9 cellular contexts compared by ENCODE assay signal in genomic region chr5:64769856-64770255, GRCh38. TPM values are rescaled to one million over a fixed set of nuclear protein-coding genes. Genes with fewer than 3 reads are reported as not detected.
A peak's percentile ranks its signal among the peaks of the same experiment; 100 is the strongest.
DNase-seq lines count a peak whose midpoint lies in the region; ATAC-seq and TF ChIP-seq lines count a peak whose summit lies in the region.
"Had no signal": no experiment of that assay in that cellular context is flagged by ENCODE, and none has a peak within 500 bp of the region (broad histone marks: within the 10 kb centered on the region; RNA-seq: fewer than 3 reads in every experiment).

No MANE protein-coding gene starts in this region.

- POLR2A ChIA-PET in HCT116 (lab: Charles Lee): no interaction called here
- POLR2A ChIA-PET in WTC11 (lab: Charles Lee): no interaction called here

- H3K9ac ChIP-seq in HCT116 (ENCODE audit: low read length): peak overlapping the region; percentile 87

- no peaks in the 10 kb centered on the region for H3K9me2 ChIP-seq in HCT116 (ENCODE audit: insufficient read depth)

- peaks cover 69% of the 10 kb centered on the region for H3K79me2 ChIP-seq in HCT116 (ENCODE audit: insufficient read depth, low read length)

- DNase-seq in HCT116 (ENCODE audit: low read depth, low spot score) (no peak), WTC11 (ENCODE audit: low spot score) (no peak), GM20000 (ENCODE audit: low spot score) (no peak), cortex of kidney (lab: John Stamatoyannopoulos, UW) (no peak), NCI-H1417 (lab: John Stamatoyannopoulos, UW) (no peak), ecto neural progenitor cell (ENCODE audit: low spot score) (no peak)
- DNase-seq: NCI-H1930 had no signal

- no TSS peak for BruUV-seq in HCT116 (replicated peaks; lab: Mats Ljungman, UMichigan)

- no peak overlapping the region for H3K27ac ChIP-seq in HCT116 (ENCODE audit: low read depth, low read length)
- no peak overlapping the region for H3K27ac ChIP-seq in gastroesophageal sphincter
- no peak overlapping the region for H3K27ac ChIP-seq in skin epidermis

- H3K36me3 ChIP-seq in HCT116 (ENCODE audit: control insufficient read depth in 1 of 2, insufficient read depth in 2 of 2, low read length in 2 of 2) (no peaks in the 10 kb centered on the region; a peak in 1 of 4 replicates), gastroesophageal sphincter (peaks cover 0 to 2% of the 10 kb centered on the region in 2 donors)

- H3K36me3 Mint-ChIP-seq in WTC11: peaks cover 8% of the 10 kb centered on the region

- RAD21 ChIA-PET in HCT116 (lab: Charles Lee; ENCODE audit: low non-redundant PET in 1 of 2, low total read pairs in 2 of 2, uncharacterized antibody in 2 of 2, unreplicated experiment in 2 of 2): no interaction called here

- intact Hi-C loops in HCT116 (cut with micrococcal nuclease): no loop called here

- peaks cover 19 to 27% of the 10 kb centered on the region in 2 experiments; a peak in 3 of 4 replicates for H3K4me1 ChIP-seq in HCT116 (ENCODE audit: control insufficient read depth in 1 of 2, insufficient read depth in 2 of 2, low read length in 2 of 2)
- H3K4me1 ChIP-seq in gastroesophageal sphincter: peaks cover 21 to 59% (median 21%) of the 10 kb centered on the region in 3 donors

- H3K4me3 ChIP-seq in HCT116 (replicated peaks in 1 of 2; ENCODE audit: low read depth in 1 of 2, low read length in 2 of 2) (peak overlapping the region; percentile 88 to 98), gastroesophageal sphincter (peak overlapping the region; percentile 59 to 78), skin epidermis (peak overlapping the region in 6 of 7 experiments; percentile 59 to 98 (median 86))

- TF ChIP-seq RAD21 in HCT116 (IDR thresholded peaks at IDR 0.05; ENCODE audit: low read depth): no peak

- no peak for TF ChIP-seq CTCF in HCT116 (IDR thresholded peaks at IDR 0.05 in 2 of 3, conservative IDR thresholded peaks at IDR 0.05 in 1 of 3; ENCODE audit: borderline replicate concordance in 1 of 3, insufficient read depth in 1 of 3, low read depth in 2 of 3, low read length in 2 of 3)
- no peak for TF ChIP-seq CTCF in WTC11 (IDR thresholded peaks at IDR 0.05)
- TF ChIP-seq CTCF in gastroesophageal sphincter (IDR thresholded peaks at IDR 0.05): no peak
- TF ChIP-seq CTCF in GM20000 (IDR thresholded peaks at IDR 0.05; ENCODE audit: extremely low read depth, missing control alignments): no peak

- H4K20me1 ChIP-seq in HCT116 (ENCODE audit: insufficient read depth): no peaks in the 10 kb centered on the region

- no peak overlapping the region for H2AFZ ChIP-seq in HCT116 (ENCODE audit: low read depth, low read length, poor library complexity, severe bottlenecking)

- H3K4me1 Mint-ChIP-seq in WTC11: peaks cover 24% of the 10 kb centered on the region

- CTCF ChIA-PET in HCT116 (lab: Charles Lee): no interaction called here
- CTCF ChIA-PET in WTC11 (lab: Charles Lee): interaction anchor here (0.8 kb wide), 1 partner anchor 87 kb away, joined by 4 read pairs; no protein-coding TSS in a partner anchor

- H3K9me3 Mint-ChIP-seq in WTC11: no peaks in the 10 kb centered on the region

- peak overlapping the region; percentile 100 for H3K4me3 Mint-ChIP-seq in WTC11

- H3K4me2 ChIP-seq in HCT116 (ENCODE audit: low read length): peak overlapping the region; percentile 82

- TF ChIP-seq EP300 in gastroesophageal sphincter (IDR thresholded peaks at IDR 0.05): no peak

- no peak for ATAC-seq in HCT116
- no peak for ATAC-seq in WTC11
- ATAC-seq in gastroesophageal sphincter: no peak

- TF ChIP-seq POLR2A in HCT116 (IDR thresholded peaks at IDR 0.05; ENCODE audit: borderline replicate concordance, extremely low read depth, insufficient read depth, insufficient read length): no peak
- no peak for TF ChIP-seq POLR2A in gastroesophageal sphincter (IDR thresholded peaks at IDR 0.05)

- H3K27me3 ChIP-seq in HCT116 (ENCODE audit: insufficient read depth, low read length): no peaks in the 10 kb centered on the region
- H3K27me3 ChIP-seq in gastroesophageal sphincter: no peaks in the 10 kb centered on the region

- H3K27ac Mint-ChIP-seq in WTC11: no peak overlapping the region; the same call in 1 of the 2 replicates

- no peaks in the 10 kb centered on the region for H3K9me3 ChIP-seq in HCT116 (ENCODE audit: control insufficient read depth in 1 of 2, insufficient read depth in 1 of 2, low read depth in 1 of 2, low read length in 2 of 2)
- no peaks in the 10 kb centered on the region for H3K9me3 ChIP-seq in gastroesophageal sphincter

- H3K27me3 Mint-ChIP-seq in WTC11 (ENCODE audit: low read depth): no peaks in the 10 kb centered on the region

TF ChIP-seq in HCT116, 20 proteins besides CTCF, POLR2A, EP300 and RAD21 (continues in another document):
- no peak for TF ChIP-seq ZFX (IDR thresholded peaks at IDR 0.05)
- no peak for TF ChIP-seq CBX3 (IDR thresholded peaks at IDR 0.05; ENCODE audit: low read depth)
- TF ChIP-seq CEBPB (IDR thresholded peaks at IDR 0.05; ENCODE audit: low read depth): no peak
- no peak for TF ChIP-seq ELF1 (IDR thresholded peaks at IDR 0.05; ENCODE audit: borderline replicate concordance, low read depth)
- TF ChIP-seq TCF7L2 (IDR thresholded peaks at IDR 0.05; ENCODE audit: borderline replicate concordance, extremely low read depth, insufficient read depth, insufficient read length): no peak
- TF ChIP-seq ATF3 (IDR thresholded peaks at IDR 0.05): no peak
- no peak for TF ChIP-seq SRF (IDR thresholded peaks at IDR 0.05; ENCODE audit: low read depth)
- TF ChIP-seq SP1 (IDR thresholded peaks at IDR 0.05; ENCODE audit: low read depth): no peak
- TF ChIP-seq MAX (IDR thresholded peaks at IDR 0.05): no peak
- TF ChIP-seq ZBTB33 (IDR thresholded peaks at IDR 0.05; ENCODE audit: extremely low read depth, insufficient replicate concordance, low read length): no peak

TF ChIP-seq in WTC11, 78 proteins besides CTCF, POLR2A, EP300 and RAD21 (continues in another document):
- TF ChIP-seq FOXP4 (CRISPR knock-in tag; IDR thresholded peaks at IDR 0.05): no peak
- TF ChIP-seq GTF2I (CRISPR knock-in tag; conservative IDR thresholded peaks at IDR 0.05): no peak
- TF ChIP-seq HMGXB4 (CRISPR knock-in tag; IDR thresholded peaks at IDR 0.05): no peak
- no peak for TF ChIP-seq RORB (CRISPR knock-in tag; IDR thresholded peaks at IDR 0.05)
- no peak for TF ChIP-seq SMAD3 (CRISPR knock-in tag; IDR thresholded peaks at IDR 0.05; ENCODE audit: borderline replicate concordance)
- TF ChIP-seq ZNF232 (CRISPR knock-in tag; IDR thresholded peaks at IDR 0.05): no peak
- TF ChIP-seq ZNF263 (CRISPR knock-in tag; IDR thresholded peaks at IDR 0.05; ENCODE audit: low read depth): no peak
- TF ChIP-seq ZNF512 (CRISPR knock-in tag; IDR thresholded peaks at IDR 0.05; ENCODE audit: borderline replicate concordance): no peak

RNA-seq across cellular contexts. Expression of gene CWC27, which starts 1.1 kb away (rescaled TPM):
- total RNA-seq in HCT116 (2021; ENCODE audit: unreplicated experiment) (29.1 TPM), WTC11 (2021) (39.2 to 42.7 TPM (median 40.5 TPM) in 3 replicates), gastroesophageal sphincter (10 to 100 TPM; 13.0 to 22.9 (median 19.9) TPM)
- 13.7 and 16.2 TPM in 2 replicates for polyA plus RNA-seq in HCT116 (2012)

RNA-seq across cellular contexts. Expression of gene SREK1IP1, which starts 1.4 kb away (rescaled TPM):
- total RNA-seq in HCT116 (2021; ENCODE audit: unreplicated experiment) (25.5 TPM), WTC11 (2021) (24.3 to 26.5 TPM (median 26.2 TPM) in 3 replicates), gastroesophageal sphincter (10 to 100 TPM in 3 of 4 donors, 1 to 10 TPM in 1; 9.8 to 18.4 (median 15.5) TPM)
- 8.6 and 11.0 TPM in 2 replicates for polyA plus RNA-seq in HCT116 (2012)
